ENCODE assay signal across 2 cellular contexts in genomic region chr9:133238272-133238850, GRCh38.
TF ChIP-seq lines count a peak whose summit lies in the region.

No MANE protein-coding gene starts in this region.

TF ChIP-seq in SK-N-SH, 30 proteins besides CTCF, POLR2A, EP300 and RAD21 (continued from another document):
- TF ChIP-seq USF1 (IDR thresholded peaks at IDR 0.05; ENCODE audit: borderline replicate concordance, low read depth) (no peak), RCOR1 (IDR thresholded peaks at IDR 0.05; ENCODE audit: low read length) (no peak), MXI1 (IDR thresholded peaks at IDR 0.05; ENCODE audit: low read depth, low read length) (no peak), FOXJ3 (CRISPR knock-in tag; IDR thresholded peaks at IDR 0.05) (no peak), TCF12 (IDR thresholded peaks at IDR 0.05) (no peak), FOSL2 (IDR thresholded peaks at IDR 0.05; ENCODE audit: borderline replicate concordance, low read depth) (no peak), TAF1 (IDR thresholded peaks at IDR 0.05; ENCODE audit: borderline replicate concordance, low read depth, low read length) (no peak), SIN3A (IDR thresholded peaks at IDR 0.05; ENCODE audit: borderline replicate concordance, low read depth, low read length) (no peak), MEF2A (IDR thresholded peaks at IDR 0.05; ENCODE audit: borderline replicate concordance, low read depth) (no peak), USF2 (IDR thresholded peaks at IDR 0.05; ENCODE audit: borderline replicate concordance, low read depth, low read length) (no peak)
- TF ChIP-seq, protein P1, sequence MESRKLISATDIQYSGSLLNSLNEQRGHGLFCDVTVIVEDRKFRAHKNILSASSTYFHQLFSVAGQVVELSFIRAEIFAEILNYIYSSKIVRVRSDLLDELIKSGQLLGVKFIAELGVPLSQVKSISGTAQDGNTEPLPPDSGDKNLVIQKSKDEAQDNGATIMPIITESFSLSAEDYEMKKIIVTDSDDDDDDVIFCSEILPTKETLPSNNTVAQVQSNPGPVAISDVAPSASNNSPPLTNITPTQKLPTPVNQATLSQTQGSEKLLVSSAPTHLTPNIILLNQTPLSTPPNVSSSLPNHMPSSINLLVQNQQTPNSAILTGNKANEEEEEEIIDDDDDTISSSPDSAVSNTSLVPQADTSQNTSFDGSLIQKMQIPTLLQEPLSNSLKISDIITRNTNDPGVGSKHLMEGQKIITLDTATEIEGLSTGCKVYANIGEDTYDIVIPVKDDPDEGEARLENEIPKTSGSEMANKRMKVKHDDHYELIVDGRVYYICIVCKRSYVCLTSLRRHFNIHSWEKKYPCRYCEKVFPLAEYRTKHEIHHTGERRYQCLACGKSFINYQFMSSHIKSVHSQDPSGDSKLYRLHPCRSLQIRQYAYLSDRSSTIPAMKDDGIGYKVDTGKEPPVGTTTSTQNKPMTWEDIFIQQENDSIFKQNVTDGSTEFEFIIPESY (IDR thresholded peaks at IDR 0.05; ENCODE audit: borderline replicate concordance, low read depth) = no peak
- TF ChIP-seq, protein P2, sequence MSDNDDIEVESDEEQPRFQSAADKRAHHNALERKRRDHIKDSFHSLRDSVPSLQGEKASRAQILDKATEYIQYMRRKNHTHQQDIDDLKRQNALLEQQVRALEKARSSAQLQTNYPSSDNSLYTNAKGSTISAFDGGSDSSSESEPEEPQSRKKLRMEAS (IDR thresholded peaks at IDR 0.05; ENCODE audit: low read depth) = no peak

TF ChIP-seq in SK-N-SH treated with all-trans-retinoic acid at 6 μM for 48 hours, 23 proteins besides CTCF, POLR2A, EP300 and RAD21:
- TF ChIP-seq, protein P3, sequence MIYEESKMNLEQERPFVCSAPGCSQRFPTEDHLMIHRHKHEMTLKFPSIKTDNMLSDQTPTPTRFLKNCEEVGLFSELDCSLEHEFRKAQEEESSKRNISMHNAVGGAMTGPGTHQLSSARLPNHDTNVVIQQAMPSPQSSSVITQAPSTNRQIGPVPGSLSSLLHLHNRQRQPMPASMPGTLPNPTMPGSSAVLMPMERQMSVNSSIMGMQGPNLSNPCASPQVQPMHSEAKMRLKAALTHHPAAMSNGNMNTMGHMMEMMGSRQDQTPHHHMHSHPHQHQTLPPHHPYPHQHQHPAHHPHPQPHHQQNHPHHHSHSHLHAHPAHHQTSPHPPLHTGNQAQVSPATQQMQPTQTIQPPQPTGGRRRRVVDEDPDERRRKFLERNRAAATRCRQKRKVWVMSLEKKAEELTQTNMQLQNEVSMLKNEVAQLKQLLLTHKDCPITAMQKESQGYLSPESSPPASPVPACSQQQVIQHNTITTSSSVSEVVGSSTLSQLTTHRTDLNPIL (CRISPR knock-in tag; IDR thresholded peaks at IDR 0.05; ENCODE audit: low read depth) = no peak
- TF ChIP-seq ZC3H10 (CRISPR knock-in tag; IDR thresholded peaks at IDR 0.05) (no peak), ZNF70 (CRISPR knock-in tag; IDR thresholded peaks at IDR 0.05) (no peak), RARB (CRISPR knock-in tag; IDR thresholded peaks at IDR 0.05) (no peak), CSRNP3 (CRISPR knock-in tag; IDR thresholded peaks at IDR 0.05) (no peak), ZFP3 (CRISPR knock-in tag; IDR thresholded peaks at IDR 0.05) (no peak), PATZ1 (CRISPR knock-in tag; IDR thresholded peaks at IDR 0.05; ENCODE audit: borderline replicate concordance) (no peak), ISL1 (CRISPR knock-in tag; IDR thresholded peaks at IDR 0.05) (no peak), ZNF8 (CRISPR knock-in tag; IDR thresholded peaks at IDR 0.05) (no peak), CSDC2 (CRISPR knock-in tag; IDR thresholded peaks at IDR 0.05) (no peak), TOX (CRISPR knock-in tag; IDR thresholded peaks at IDR 0.05; ENCODE audit: borderline replicate concordance) (no peak), ESRRG (CRISPR knock-in tag; IDR thresholded peaks at IDR 0.05) (no peak), POU6F1 (CRISPR knock-in tag; IDR thresholded peaks at IDR 0.05; ENCODE audit: borderline replicate concordance, low read depth) (no peak), SNAI2 (CRISPR knock-in tag; IDR thresholded peaks at IDR 0.05) (no peak), BACH2 (CRISPR knock-in tag; IDR thresholded peaks at IDR 0.05; ENCODE audit: borderline replicate concordance) (no peak), ZNF565 (CRISPR knock-in tag; conservative IDR thresholded peaks at IDR 0.05; ENCODE audit: low read depth) (no peak), OSR1 (CRISPR knock-in tag; IDR thresholded peaks at IDR 0.05) (no peak), GLIS3 (CRISPR knock-in tag; IDR thresholded peaks at IDR 0.05) (no peak), PPARA (CRISPR knock-in tag; IDR thresholded peaks at IDR 0.05; ENCODE audit: borderline replicate concordance) (no peak)
- TF ChIP-seq, protein P4, sequence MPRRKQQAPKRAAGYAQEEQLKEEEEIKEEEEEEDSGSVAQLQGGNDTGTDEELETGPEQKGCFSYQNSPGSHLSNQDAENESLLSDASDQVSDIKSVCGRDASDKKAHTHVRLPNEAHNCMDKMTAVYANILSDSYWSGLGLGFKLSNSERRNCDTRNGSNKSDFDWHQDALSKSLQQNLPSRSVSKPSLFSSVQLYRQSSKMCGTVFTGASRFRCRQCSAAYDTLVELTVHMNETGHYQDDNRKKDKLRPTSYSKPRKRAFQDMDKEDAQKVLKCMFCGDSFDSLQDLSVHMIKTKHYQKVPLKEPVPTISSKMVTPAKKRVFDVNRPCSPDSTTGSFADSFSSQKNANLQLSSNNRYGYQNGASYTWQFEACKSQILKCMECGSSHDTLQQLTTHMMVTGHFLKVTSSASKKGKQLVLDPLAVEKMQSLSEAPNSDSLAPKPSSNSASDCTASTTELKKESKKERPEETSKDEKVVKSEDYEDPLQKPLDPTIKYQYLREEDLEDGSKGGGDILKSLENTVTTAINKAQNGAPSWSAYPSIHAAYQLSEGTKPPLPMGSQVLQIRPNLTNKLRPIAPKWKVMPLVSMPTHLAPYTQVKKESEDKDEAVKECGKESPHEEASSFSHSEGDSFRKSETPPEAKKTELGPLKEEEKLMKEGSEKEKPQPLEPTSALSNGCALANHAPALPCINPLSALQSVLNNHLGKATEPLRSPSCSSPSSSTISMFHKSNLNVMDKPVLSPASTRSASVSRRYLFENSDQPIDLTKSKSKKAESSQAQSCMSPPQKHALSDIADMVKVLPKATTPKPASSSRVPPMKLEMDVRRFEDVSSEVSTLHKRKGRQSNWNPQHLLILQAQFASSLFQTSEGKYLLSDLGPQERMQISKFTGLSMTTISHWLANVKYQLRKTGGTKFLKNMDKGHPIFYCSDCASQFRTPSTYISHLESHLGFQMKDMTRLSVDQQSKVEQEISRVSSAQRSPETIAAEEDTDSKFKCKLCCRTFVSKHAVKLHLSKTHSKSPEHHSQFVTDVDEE (CRISPR knock-in tag; IDR thresholded peaks at IDR 0.05) = no peak
TF ChIP-seq in SK-N-SH treated with all-trans-retinoic acid at 6 μM for 48 hours: peak in this region for 0.
